In the genomic region with DNA sequence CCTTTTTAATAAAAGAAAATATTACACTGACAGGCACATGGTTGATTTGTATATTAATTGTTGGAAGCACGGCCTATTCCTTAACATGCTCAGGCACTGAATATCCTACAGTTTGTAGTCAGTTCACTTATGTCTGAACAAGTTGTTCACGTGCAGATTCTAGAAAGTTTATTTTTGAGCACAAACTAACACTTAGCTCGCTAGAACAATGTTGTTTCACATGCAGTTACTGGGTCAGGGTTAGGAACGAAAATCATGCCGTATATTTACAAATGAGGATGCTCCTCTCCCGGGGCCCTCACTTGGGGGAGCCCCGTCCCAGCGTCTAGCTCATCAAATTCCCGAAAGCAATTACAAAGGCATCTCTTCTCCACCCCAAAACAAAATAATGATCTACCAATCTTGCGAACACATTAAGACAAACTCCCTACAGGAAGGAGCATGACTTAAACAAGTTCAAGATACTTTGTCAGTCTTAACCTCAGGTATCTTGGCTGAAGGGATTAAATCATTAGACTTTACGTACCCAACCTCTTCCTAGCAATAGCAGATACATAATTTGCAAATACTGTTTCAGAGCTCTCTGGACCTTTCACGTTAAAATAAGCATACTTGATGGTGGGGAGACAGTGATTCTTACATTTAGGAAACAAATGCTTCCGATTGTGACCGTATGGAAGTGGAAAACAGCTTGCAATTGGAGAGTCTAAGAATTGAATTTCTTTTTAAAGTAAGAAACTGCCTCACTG, we compare ENCODE assay signal across 9 cellular contexts. TPM values are rescaled to one million over a fixed set of nuclear protein-coding genes. Genes with fewer than 3 reads are reported as not detected.
A peak's percentile ranks its signal among the peaks of the same experiment; 100 is the strongest.
DNase-seq lines count a peak whose midpoint lies in the region; ATAC-seq and TF ChIP-seq lines count a peak whose summit lies in the region.
"Had no signal": no experiment of that assay in that cellular context is flagged by ENCODE, and none has a peak within 500 bp of the region (broad histone marks: within the 10 kb centered on the region; RNA-seq: fewer than 3 reads in every experiment).

No MANE protein-coding gene starts in this region.

- no peaks in the 10 kb centered on the region for H3K9me3 Mint-ChIP-seq in T-helper 1 cell treated with Interleukin-12 subunit alpha and Interleukin-12 subunit beta and Interleukin-4 antibody, amounts not matched to agents 30 μg/mL and 1 μg/mL, for 36 hours
- H3K9me3 Mint-ChIP-seq in stimulated activated memory B cell treated with anti-CD40 and anti-IgM and Interleukin-4, amounts not matched to agents 10 μg/mL and 1 μg/mL and 100 μg/mL, for 72 hours: no peaks in the 10 kb centered on the region

- H3K27me3 Mint-ChIP-seq in T-helper 1 cell treated with Interleukin-12 subunit alpha and Interleukin-12 subunit beta and Interleukin-4 antibody, amounts not matched to agents 30 μg/mL and 1 μg/mL, for 36 hours (ENCODE audit: low read depth): peaks cover 77% of the 10 kb centered on the region
- peaks cover 51% of the 10 kb centered on the region for H3K27me3 Mint-ChIP-seq in stimulated activated memory B cell treated with anti-CD40 and anti-IgM and Interleukin-4, amounts not matched to agents 10 μg/mL and 1 μg/mL and 100 μg/mL, for 72 hours

- H3K4me3 ChIP-seq in ascending aorta: peak overlapping the region; percentile 97 to 98

- H3K4me3 Mint-ChIP-seq in T-helper 1 cell treated with Interleukin-12 subunit alpha and Interleukin-12 subunit beta and Interleukin-4 antibody, amounts not matched to agents 30 μg/mL and 1 μg/mL, for 36 hours: peak overlapping the region; percentile 72
- H3K4me3 Mint-ChIP-seq in stimulated activated memory B cell treated with anti-CD40 and anti-IgM and Interleukin-4, amounts not matched to agents 10 μg/mL and 1 μg/mL and 100 μg/mL, for 72 hours: peak overlapping the region; percentile 41

- peaks cover 0 to under 1% of the 10 kb centered on the region in 2 donors for H3K36me3 ChIP-seq in ascending aorta
- H3K36me3 ChIP-seq: tibial nerve had no signal

- H3K9me3 ChIP-seq in ascending aorta: no peaks in the 10 kb centered on the region
- H3K9me3 ChIP-seq: tibial nerve had no signal

- no peak for ATAC-seq in stimulated activated memory B cell treated with anti-CD40 and anti-IgM and Interleukin-4, amounts not matched to agents 10 μg/mL and 1 μg/mL and 100 μg/mL, for 72 hours
- ATAC-seq in GM19351 (IDR thresholded peaks at IDR 0.05; ENCODE audit: unreplicated experiment): no peak

- no peak overlapping the region for H3K27ac Mint-ChIP-seq in T-helper 1 cell treated with Interleukin-12 subunit alpha and Interleukin-12 subunit beta and Interleukin-4 antibody, amounts not matched to agents 30 μg/mL and 1 μg/mL, for 36 hours
- H3K27ac Mint-ChIP-seq in stimulated activated memory B cell treated with anti-CD40 and anti-IgM and Interleukin-4, amounts not matched to agents 10 μg/mL and 1 μg/mL and 100 μg/mL, for 72 hours: no peak overlapping the region

- H3K27me3 ChIP-seq in ascending aorta (no peaks in the 10 kb centered on the region), layer of hippocampus (ENCODE audit: control insufficient read depth, insufficient read depth, low read length) (no peaks in the 10 kb centered on the region)

- peaks cover 4% of the 10 kb centered on the region for H3K36me3 Mint-ChIP-seq in T-helper 1 cell treated with Interleukin-12 subunit alpha and Interleukin-12 subunit beta and Interleukin-4 antibody, amounts not matched to agents 30 μg/mL and 1 μg/mL, for 36 hours (ENCODE audit: low read depth)
- H3K36me3 Mint-ChIP-seq in stimulated activated memory B cell treated with anti-CD40 and anti-IgM and Interleukin-4, amounts not matched to agents 10 μg/mL and 1 μg/mL and 100 μg/mL, for 72 hours: no peaks in the 10 kb centered on the region

- DNase-seq in T-helper 1 cell: no peak
- no peak for DNase-seq in ascending aorta (ENCODE audit: low spot score in 2 of 2)
- DNase-seq in EL: no peak
- DNase-seq in stimulated activated CD4-positive, alpha-beta T cell treated with anti-CD3 and anti-CD28 coated beads, Interleukin-4, amount 100 ng/mL, for 24 hours: no peak

- intact Hi-C loops in ascending aorta (cut with DNase I): no loop called here

- no peak for TF ChIP-seq CTCF in ascending aorta (IDR thresholded peaks at IDR 0.05)

- H3K27ac ChIP-seq in ascending aorta: no peak overlapping the region
- H3K27ac ChIP-seq in layer of hippocampus (ENCODE audit: low read depth, low read length): peak overlapping the region; percentile 59

- peaks cover 6% of the 10 kb centered on the region for H3K4me1 Mint-ChIP-seq in T-helper 1 cell treated with Interleukin-12 subunit alpha and Interleukin-12 subunit beta and Interleukin-4 antibody, amounts not matched to agents 30 μg/mL and 1 μg/mL, for 36 hours (ENCODE audit: low read depth)
- H3K4me1 Mint-ChIP-seq in stimulated activated memory B cell treated with anti-CD40 and anti-IgM and Interleukin-4, amounts not matched to agents 10 μg/mL and 1 μg/mL and 100 μg/mL, for 72 hours: peaks cover 6% of the 10 kb centered on the region

- H3K4me1 ChIP-seq in ascending aorta: peaks cover 4 to 8% of the 10 kb centered on the region in 2 donors

RNA-seq across cellular contexts. Expression of gene MAP7, which starts 1.5 kb away (rescaled TPM):
- not detected for total RNA-seq in ascending aorta
